ENCODE assay signal across 8 cellular contexts in genomic region chr4:42655248-42655647, GRCh38.
DNase-seq lines count a peak whose midpoint lies in the region; ATAC-seq and TF ChIP-seq lines count a peak whose summit lies in the region.

No MANE protein-coding gene starts in this region.

- peaks cover 5% of the 10 kb centered on the region for H3K4me1 ChIP-seq in rectal smooth muscle tissue (ENCODE audit: control insufficient read depth, insufficient read depth, low read length)

- H3K27me3 ChIP-seq in rectal smooth muscle tissue (ENCODE audit: control insufficient read depth, insufficient read depth, low read length), result no peaks in the 10 kb centered on the region

- ATAC-seq in GM21723 (IDR thresholded peaks at IDR 0.05; ENCODE audit: unreplicated experiment), result no peak
- ATAC-seq in HG03175 (IDR thresholded peaks at IDR 0.05; ENCODE audit: unreplicated experiment), result no peak
- no peak for ATAC-seq in HG02938 (IDR thresholded peaks at IDR 0.05; ENCODE audit: unreplicated experiment)

- intact Hi-C loops in dendritic cell treated with granulocyte-macrophage colony-stimulating factor and Interleukin-4, amounts not matched to agents 40 ng/mL and 50 ng/mL, for 4 days (cut with micrococcal nuclease), result loop anchor here (10.0 kb wide), 1 partner anchor 720 kb away; the partner anchor contains the start of gene TMEM33

- H3K36me3 ChIP-seq in rectal smooth muscle tissue (ENCODE audit: control insufficient read depth, insufficient read depth, low read length), result no peaks in the 10 kb centered on the region

- no peak overlapping the region for H3K9ac ChIP-seq in rectal smooth muscle tissue (ENCODE audit: low read length)

- DNase-seq in GM12864 (ENCODE audit: low read depth) (no peak), LNCaP clone FGC (ENCODE audit: low read depth) (no peak), NCI-H2081 (lab: John Stamatoyannopoulos, UW) (no peak)

- peak overlapping the region; percentile 96 for H3K4me3 Mint-ChIP-seq in dendritic cell treated with granulocyte-macrophage colony-stimulating factor and Interleukin-4, amounts not matched to agents 40 ng/mL and 50 ng/mL, for 4 days

- peaks cover 27% of the 10 kb centered on the region for H3K9me3 Mint-ChIP-seq in dendritic cell treated with granulocyte-macrophage colony-stimulating factor and Interleukin-4, amounts not matched to agents 40 ng/mL and 50 ng/mL, for 4 days

- H3K4me3 ChIP-seq in GM12864 (ENCODE audit: low read depth, low read length) (peak overlapping the region; percentile 99), LNCaP clone FGC (ENCODE audit: low read depth, low read length) (peak overlapping the region; percentile 67), rectal smooth muscle tissue (ENCODE audit: low read length) (peak overlapping the region; percentile 91)

- no peak for TF ChIP-seq CTCF in GM12864 (IDR thresholded peaks at IDR 0.05; ENCODE audit: low read depth, low read length, missing control alignments)
- no peak for TF ChIP-seq CTCF in LNCaP clone FGC (IDR thresholded peaks at IDR 0.05; ENCODE audit: control insufficient read depth, extremely low read depth, insufficient read depth)

- peaks cover 26% of the 10 kb centered on the region for H3K36me3 Mint-ChIP-seq in dendritic cell treated with granulocyte-macrophage colony-stimulating factor and Interleukin-4, amounts not matched to agents 40 ng/mL and 50 ng/mL, for 4 days (ENCODE audit: low read depth)

- H3K27me3 Mint-ChIP-seq in dendritic cell treated with granulocyte-macrophage colony-stimulating factor and Interleukin-4, amounts not matched to agents 40 ng/mL and 50 ng/mL, for 4 days, result no peaks in the 10 kb centered on the region

- H3K4me1 Mint-ChIP-seq in dendritic cell treated with granulocyte-macrophage colony-stimulating factor and Interleukin-4, amounts not matched to agents 40 ng/mL and 50 ng/mL, for 4 days (ENCODE audit: low read depth), result peaks cover 48% of the 10 kb centered on the region

- H3K27ac ChIP-seq in rectal smooth muscle tissue (ENCODE audit: low read depth, low read length), result no peak overlapping the region

- peak overlapping the region; percentile 100 for H3K27ac Mint-ChIP-seq in dendritic cell treated with granulocyte-macrophage colony-stimulating factor and Interleukin-4, amounts not matched to agents 40 ng/mL and 50 ng/mL, for 4 days
